ENCODE assay signal across 8 cellular contexts in genomic region chr1:68495968-68496679, GRCh38. TPM values are rescaled to one million over a fixed set of nuclear protein-coding genes. Genes with fewer than 3 reads are reported as not detected.
DNase-seq lines count a peak whose midpoint lies in the region; ATAC-seq and TF ChIP-seq lines count a peak whose summit lies in the region.

No MANE protein-coding gene starts in this region.

- ATAC-seq in GM18511 (IDR thresholded peaks at IDR 0.05; ENCODE audit: unreplicated experiment), result peak; percentile 23
- peak; percentile 23 for ATAC-seq in HG03280 (IDR thresholded peaks at IDR 0.05; ENCODE audit: unreplicated experiment)

- no peak overlapping the region for H3K27ac ChIP-seq in prostate gland

- no peak for TF ChIP-seq CTCF in prostate gland (IDR thresholded peaks at IDR 0.05)

- 11% methylated on average over 21 of the region's 21 CpGs for WGBS in prostate gland

- DNase-seq in AML-193 (lab: John Stamatoyannopoulos, UW) (peak; percentile 14 to 17), RPMI8226 (peak; percentile 40), erythroblast (lab: John Stamatoyannopoulos, UW) (peak; percentile 60 to 76), prostate gland (ENCODE audit: low spot score) (no peak), cerebellum (ENCODE audit: low spot score) (no peak)
- no peak for DNase-seq in stimulated activated CD4-positive, alpha-beta T cell treated with anti-CD3 and anti-CD28 coated beads, Interleukin-2, amount 100 ng/mL, for 48 hours

- TF ChIP-seq POLR2A in erythroblast (IDR thresholded peaks at IDR 0.05; ENCODE audit: low read length) (no peak), prostate gland (IDR thresholded peaks at IDR 0.05) (no peak)

- H3K27me3 ChIP-seq in prostate gland (replicated peaks; ENCODE audit: insufficient read depth), result no peaks in the 10 kb centered on the region

- H3K4me1 ChIP-seq in prostate gland (replicated peaks), result no peaks in the 10 kb centered on the region

- peak overlapping the region; percentile 47 to 52 for H3K4me3 ChIP-seq in prostate gland

- no peaks in the 10 kb centered on the region for H3K9me3 ChIP-seq in prostate gland

- intact Hi-C loops in prostate gland (cut with DNase I), result no loop called here

- no peaks in the 10 kb centered on the region for H3K36me3 ChIP-seq in prostate gland

RNA-seq across cellular contexts. Expression of gene DEPDC1, which starts 0.8 kb away (rescaled TPM):
- 1 to 10 TPM in 1 of 2 donors, under 1 TPM in 1; 0.46 to 3.0 TPM for total RNA-seq in prostate gland
- 7.3 TPM for total RNA-seq in cerebellum

RNA-seq across cellular contexts. Expression of gene RPE65, which starts 46.4 kb away (rescaled TPM):
- total RNA-seq in prostate gland (under 1 TPM; 0.57 to 0.91 TPM), cerebellum (0.09 TPM)

Comparison
In these comparisons a context has a peak if more than half of its experiments do, and no peak if none do; other contexts are left out.
1. DNase-seq: peak in AML-193 (2 of 2), RPMI8226 (single experiment) and erythroblast (2 of 2); none in prostate gland (single experiment), stimulated activated CD4-positive, alpha-beta T cell treated with anti-CD3 and anti-CD28 coated beads, Interleukin-2, amount 100 ng/mL, for 48 hours (0 of 2) and cerebellum (single experiment).